28 cellular contexts compared by ENCODE assay signal in the genomic region with DNA sequence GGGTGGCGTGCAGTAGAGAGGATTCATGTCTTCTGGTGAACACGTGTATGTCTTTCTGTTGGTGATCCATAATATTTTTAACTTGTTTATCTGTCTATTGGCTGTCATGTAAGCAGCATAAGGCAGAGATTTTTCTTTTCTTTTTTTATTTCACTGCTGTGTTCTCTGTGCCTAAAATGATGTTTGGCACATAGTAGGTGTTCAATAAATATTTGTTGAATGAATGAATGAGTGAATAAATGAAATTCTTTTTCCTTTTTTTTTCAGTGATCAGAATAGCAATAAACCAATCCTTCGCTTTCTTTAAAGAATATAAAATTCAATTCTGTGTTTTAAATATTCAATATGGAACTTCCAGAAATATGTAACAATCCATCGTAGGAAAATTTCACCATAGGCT. TPM values are rescaled to one million over a fixed set of nuclear protein-coding genes. Genes with fewer than 3 reads are reported as not detected.
DNase-seq lines count a peak whose midpoint lies in the region; ATAC-seq, FAIRE-seq and TF ChIP-seq lines count a peak whose summit lies in the region.
"Had no signal": no experiment of that assay in that cellular context is flagged by ENCODE, and none has a peak within 500 bp of the region (broad histone marks: within the 10 kb centered on the region; RNA-seq: fewer than 3 reads in every experiment).

No MANE protein-coding gene starts in this region.

- CTCF ChIA-PET in GM12878 (lab: Yijun Ruan, JAX) = no interaction called here

- SMC1A ChIA-PET in GM12878 (lab: Charles Lee; ENCODE audit: uncharacterized antibody, unreplicated experiment) = no interaction called here

- peak overlapping the region; percentile 27 for H3K27ac Mint-ChIP-seq in progenitor cell of endocrine pancreas
- H3K27ac Mint-ChIP-seq: B cell; CD4-positive, alpha-beta T cell; CD8-positive, alpha-beta T cell had no signal

- DNase-seq in D721Med (ENCODE audit: insufficient read length, low spot score) = no peak
- DNase-seq in GM12878 (ENCODE audit: low read depth, low spot score) = no peak
- DNase-seq in progenitor cell of endocrine pancreas (ENCODE audit: low spot score, unreplicated experiment) = no peak
- no peak for DNase-seq in RKO (ENCODE audit: low spot score)
- DNase-seq in esophagus squamous epithelium (lab: John Stamatoyannopoulos, UW) = no peak
- DNase-seq in NCI-H146 (lab: John Stamatoyannopoulos, UW) = no peak
- DNase-seq: AML-193; Calu3; CD4-positive, alpha-beta T cell; CD8-positive, alpha-beta T cell; DMS 273 treated with DMSO at 0.1 percent for 48 hours; DMS153; DMS79; DND-41; EL; GF-D8 had no signal

- POLR2A ChIA-PET in GM12878 (lab: Charles Lee) = no interaction called here

- 100% methylated on average over 4 of the region's 4 CpGs for WGBS in GM12878 (ENCODE audit: insufficient coverage, insufficient replicate concordance, low lambda C conversion rate, missing lambda C conversion rate)
- WGBS in esophagus squamous epithelium, 2 donors = 87 to 89% methylated on average over 4 of the region's 4 CpGs

- peaks cover 12% of the 10 kb centered on the region for H3K4me1 ChIP-seq in KMS-11 (ENCODE audit: low read depth, poor library complexity, severe bottlenecking)
- no peaks in the 10 kb centered on the region for H3K4me1 ChIP-seq in GM12878 (ENCODE audit: control insufficient read depth, insufficient read depth, low read length)
- H3K4me1 ChIP-seq in esophagus squamous epithelium = no peaks in the 10 kb centered on the region
- H3K4me1 ChIP-seq: A549, Caco-2 had no signal

- no peaks in the 10 kb centered on the region for H3K79me2 ChIP-seq in KMS-11 (ENCODE audit: insufficient read depth, low read depth)
- H3K79me2 ChIP-seq in GM12878 (ENCODE audit: control insufficient read depth, insufficient read depth, low read length) = no peaks in the 10 kb centered on the region

- peak; percentile 21 for FAIRE-seq in D721Med (lab: Jason Lieb, UNC)
- no peak for FAIRE-seq in GM12878 (lab: Jason Lieb, UNC)
- FAIRE-seq: A549, GM12891, GM19239 had no signal

- H2AFZ ChIP-seq in KMS-11 (ENCODE audit: low read depth) (no peak overlapping the region), GM12878 (ENCODE audit: control insufficient read depth, low read depth, low read length) (no peak overlapping the region)

- H3K4me2 ChIP-seq in KMS-11 (peak overlapping the region; percentile 22; the same call in 1 of the 2 replicates), GM12878 (ENCODE audit: control insufficient read depth, insufficient read depth) (no peak overlapping the region)
- H3K4me2 ChIP-seq: A549; BLaER1 treated with 17β-estradiol and CSF1 and Interleukin-3, amounts not matched to agents 10 nM and 100 nM had no signal

- no peaks in the 10 kb centered on the region for H3K9me3 ChIP-seq in GM12878 (replicated peaks; ENCODE audit: control insufficient read depth, insufficient read depth, low read length)
- H3K9me3 ChIP-seq in esophagus squamous epithelium = no peaks in the 10 kb centered on the region
- H3K9me3 ChIP-seq: A549; BLaER1 treated with 17β-estradiol and CSF1 and Interleukin-3, amounts not matched to agents 10 nM and 100 nM; Caco-2 had no signal

- in situ Hi-C loops in GM12878 (cut with MboI) = no loop called here

- TF ChIP-seq CTCF in D721Med (IDR thresholded peaks at IDR 0.05; ENCODE audit: insufficient read depth, missing control alignments) (no peak), KMS-11 (conservative IDR thresholded peaks at IDR 0.05; ENCODE audit: low read depth, low read length) (no peak), GM12878 (IDR thresholded peaks at IDR 0.05 in 2 of 3, conservative IDR thresholded peaks at IDR 0.05 in 1 of 3; ENCODE audit: control insufficient read depth in 2 of 3, extremely low read depth in 1 of 3, insufficient read depth in 1 of 3, low read depth in 3 of 3, low read length in 3 of 3) (no peak), progenitor cell of endocrine pancreas (IDR thresholded peaks at IDR 0.05; ENCODE audit: unreplicated experiment) (no peak), esophagus squamous epithelium (IDR thresholded peaks at IDR 0.05) (no peak)

- intact Hi-C loops in GM12878 (cut with micrococcal nuclease; ENCODE audit: unreplicated experiment) = no loop called here
- intact Hi-C loops in esophagus squamous epithelium (cut with DNase I) = loop anchor here (10.0 kb wide), 1 partner anchor 324 kb away; no protein-coding TSS in a partner anchor

- H3K4me1 Mint-ChIP-seq in progenitor cell of endocrine pancreas (ENCODE audit: low read depth) = no peaks in the 10 kb centered on the region
- H3K4me1 Mint-ChIP-seq: B cell had no signal

- TF ChIP-seq EP300 in GM12878 (IDR thresholded peaks at IDR 0.05; ENCODE audit: borderline replicate concordance in 1 of 2, control insufficient read depth in 1 of 2, low read depth in 2 of 2, low read length in 2 of 2) = no peak

- RAD21 ChIA-PET in GM12878 (lab: Charles Lee; ENCODE audit: unreplicated experiment) = interaction anchor here (1.1 kb wide), 1 partner anchor 38 kb away, joined by 3 read pairs; no protein-coding TSS in a partner anchor

- H3K4me3 Mint-ChIP-seq in progenitor cell of endocrine pancreas (ENCODE audit: low read depth) = no peak overlapping the region
- H3K4me3 Mint-ChIP-seq: B cell; CD4-positive, alpha-beta T cell; CD8-positive, alpha-beta T cell had no signal

- ATAC-seq in GM12878 = no peak
- ATAC-seq: A549; CD8-positive, alpha-beta T cell had no signal

- no peaks in the 10 kb centered on the region for H3K9me3 Mint-ChIP-seq in progenitor cell of endocrine pancreas (ENCODE audit: low read depth)
- H3K9me3 Mint-ChIP-seq: CD4-positive, alpha-beta T cell; CD8-positive, alpha-beta T cell had no signal

- no peaks in the 10 kb centered on the region for H3K27me3 ChIP-seq in KMS-11 (ENCODE audit: insufficient read depth, low read depth)
- H3K27me3 ChIP-seq in GM12878 (replicated peaks in 1 of 2; ENCODE audit: control insufficient read depth in 2 of 2, insufficient read depth in 2 of 2, low read length in 1 of 2) = no peaks in the 10 kb centered on the region
- no peaks in the 10 kb centered on the region for H3K27me3 ChIP-seq in esophagus squamous epithelium
- H3K27me3 ChIP-seq: BLaER1 treated with 17β-estradiol and CSF1 and Interleukin-3, amounts not matched to agents 10 nM and 100 nM had no signal

- H3K27ac ChIP-seq in KMS-11 (no peak overlapping the region), GM12878 (ENCODE audit: control insufficient read depth, insufficient read depth) (no peak overlapping the region), esophagus squamous epithelium (no peak overlapping the region)
- H3K27ac ChIP-seq: 22Rv1; A549; BLaER1 treated with 17β-estradiol and CSF1 and Interleukin-3, amounts not matched to agents 10 nM and 100 nM; C4-2B had no signal

- TF ChIP-seq POLR2A in GM12878 (IDR thresholded peaks at IDR 0.05; ENCODE audit: low read depth, low read length) (no peak), esophagus squamous epithelium (IDR thresholded peaks at IDR 0.05) (no peak)

- BruUV-seq in GM12878 (replicated peaks; lab: Mats Ljungman, UMichigan) = no TSS peak

- H3K9ac ChIP-seq in KMS-11 (no peak overlapping the region), GM12878 (ENCODE audit: control insufficient read depth, insufficient read depth, low read length) (no peak overlapping the region)
- H3K9ac ChIP-seq: BLaER1 treated with 17β-estradiol and CSF1 and Interleukin-3, amounts not matched to agents 10 nM and 100 nM had no signal

- H4K20me1 ChIP-seq in KMS-11 (ENCODE audit: insufficient read depth) = no peaks in the 10 kb centered on the region
- H4K20me1 ChIP-seq in GM12878 (ENCODE audit: control insufficient read depth, insufficient read depth) = no peaks in the 10 kb centered on the region
- H4K20me1 ChIP-seq: BLaER1 treated with 17β-estradiol and CSF1 and Interleukin-3, amounts not matched to agents 10 nM and 100 nM had no signal

- no peaks in the 10 kb centered on the region for H3K36me3 ChIP-seq in KMS-11 (ENCODE audit: insufficient read depth)
- H3K36me3 ChIP-seq in GM12878 (ENCODE audit: control insufficient read depth in 2 of 2, insufficient read depth in 2 of 2, low read length in 1 of 2) = no peaks in the 10 kb centered on the region
- H3K36me3 ChIP-seq in esophagus squamous epithelium = no peaks in the 10 kb centered on the region

- no peak for TF ChIP-seq RAD21 in GM12878 (IDR thresholded peaks at IDR 0.05; ENCODE audit: insufficient read depth, low read depth, low read length)

- H3K27me3 Mint-ChIP-seq in progenitor cell of endocrine pancreas = no peaks in the 10 kb centered on the region
- H3K27me3 Mint-ChIP-seq: B cell; CD4-positive, alpha-beta T cell had no signal

- H3K4me3 ChIP-seq in KMS-11 (IDR thresholded peaks at IDR 0.05; ENCODE audit: insufficient read depth, low read depth, low read length) = no peak overlapping the region
- H3K4me3 ChIP-seq in GM12878 = no peak overlapping the region
- no peak overlapping the region for H3K4me3 ChIP-seq in esophagus squamous epithelium
- H3K4me3 ChIP-seq: A549; BLaER1 treated with 17β-estradiol and CSF1 and Interleukin-3, amounts not matched to agents 10 nM and 100 nM had no signal

- peaks cover 11% of the 10 kb centered on the region for H3K36me3 Mint-ChIP-seq in progenitor cell of endocrine pancreas (ENCODE audit: insufficient read depth)

TF ChIP-seq in GM12878, 131 proteins besides CTCF, POLR2A, EP300 and RAD21:
- no peak for TF ChIP-seq IKZF1 (conservative IDR thresholded peaks at IDR 0.05)
- TF ChIP-seq ZNF24 (IDR thresholded peaks at IDR 0.05) = 0 out of 2 replicates have a peak, but pooled peaks have one; percentile 42

RNA-seq across cellular contexts. Expression of gene MAK, which starts 30.0 kb away (rescaled TPM):
- not detected in 2 replicates for total RNA-seq in GM12878 (2013; cell fraction: nucleolus; rRNA removed)
- total RNA-seq in GM12878 (2014; rRNA removed) (0.11 TPM in 2 replicates), GM12878 (2014; rRNA removed; fragmentation: Illumina TruSeq; extraction: Trizol) (0.05 and 0.13 TPM in 2 replicates), GM12878 (2021) (0.05 and 0.08 TPM in 2 replicates), progenitor cell of endocrine pancreas (1.3 TPM in 2 replicates), esophagus squamous epithelium (under 1 TPM in 2 of 4 donors, not detected in 2; 0.04 to 0.19 TPM)
- 0.09 TPM for polyA plus RNA-seq in GM12878 (2011; ENCODE audit: low read depth)
- polyA plus RNA-seq in GM12878 (2011; rRNA removed) (0.03 TPM in 1 of 2 replicates, not detected in the other), GM12878 (2014; fragmentation: Illumina TruSeq; extraction: Trizol) (0.09 and 0.21 TPM in 2 replicates), GM12878 (2014; fragmentation: Nextera tagmentation; extraction: Ambion mirVana) (under 1 TPM; 0.13 to 0.32 TPM), GM12878 (2014; rRNA removed) (0.01 and 0.03 TPM in 2 replicates), GM12878 (2016; fragmentation: Nextera tagmentation; extraction: Ambion mirVana) (under 1 TPM; 0.20 to 0.90 TPM)
- 0.02 and 0.04 TPM in 2 replicates for polyA plus RNA-seq in GM12878 (2011; cell fraction: cytosol; rRNA removed)
- polyA plus RNA-seq in GM12878 (2011; cell fraction: nucleus; rRNA removed) = 0.03 TPM in 1 of 2 replicates, not detected in the other
- 0.03 and 0.09 TPM in 2 replicates for polyA plus RNA-seq in GM12878 (2012)
- 0.10 TPM in 1 of 2 replicates, not detected in the other for polyA minus RNA-seq in GM12878 (2011; rRNA and poly(A)+ RNA removed)
- polyA minus RNA-seq in GM12878 (2011; cell fraction: cytosol; rRNA and poly(A)+ RNA removed) = not detected in 2 replicates
- polyA minus RNA-seq in GM12878 (2011; cell fraction: nucleus; rRNA and poly(A)+ RNA removed) = not detected in 2 replicates
- total RNA-seq: A172, B cell, Daoy had no signal
- polyA plus RNA-seq: BJ had no signal
